Comparison of ENCODE assay signal across 8 cellular contexts in genomic region chr17:7004398-7005253, GRCh38. TPM values are rescaled to one million over a fixed set of nuclear protein-coding genes. Genes with fewer than 3 reads are reported as not detected.
DNase-seq lines count a peak whose midpoint lies in the region; ATAC-seq and TF ChIP-seq lines count a peak whose summit lies in the region.

No MANE protein-coding gene starts in this region.

- H3K9me3 ChIP-seq in right cardiac atrium (ENCODE audit: control insufficient read depth, low read length), result no peaks in the 10 kb centered on the region
- no peaks in the 10 kb centered on the region for H3K9me3 ChIP-seq in spleen

- no peak overlapping the region for H3K4me3 ChIP-seq in right cardiac atrium (ENCODE audit: low read length)
- no peak overlapping the region for H3K4me3 ChIP-seq in spleen

- TF ChIP-seq CTCF in spleen (IDR thresholded peaks at IDR 0.05 in 8 of 11, conservative IDR thresholded peaks at IDR 0.05 in 3 of 11), result peak; percentile 50 to 82 (median 75)

- H3K4me1 Mint-ChIP-seq in activated CD8-positive, alpha-beta memory T cell treated with anti-CD3 and anti-CD28 coated beads, Interleukin-2, amount 10 ng/mL, durations not matched to agents 7 days and 5 days, result peaks cover 20% of the 10 kb centered on the region
- H3K4me1 Mint-ChIP-seq in activated naive CD8-positive, alpha-beta T cell treated with anti-CD3 and anti-CD28 coated beads, Interleukin-2, amount 50 U/mL, for 24 hours, result peaks cover 12% of the 10 kb centered on the region

- H3K27me3 ChIP-seq in right cardiac atrium (ENCODE audit: control insufficient read depth, insufficient read depth) (no peaks in the 10 kb centered on the region), spleen (replicated peaks in 1 of 7) (no peaks in the 10 kb centered on the region)

- H3K4me1 ChIP-seq in right cardiac atrium (ENCODE audit: control insufficient read depth, insufficient read depth, low read length), result no peaks in the 10 kb centered on the region
- peaks cover 1 to 46% (median 27%) of the 10 kb centered on the region in 6 donors for H3K4me1 ChIP-seq in spleen

- CTCF ChIA-PET in activated CD8-positive, alpha-beta memory T cell treated with anti-CD3 and anti-CD28 coated beads, Interleukin-2, amount 10 ng/mL, durations not matched to agents 7 days and 5 days (lab: Charles Lee), result interaction anchor here (0.6 to 8.2 kb wide), 33 partner anchors 9 to 365 kb away, joined by 3 to 136 read pairs (median 4); partner anchors contain the start of genes BCL6B, RNASEK, SLC16A13 and XAF1

- intact Hi-C loops in right cardiac atrium (cut with DNase I) (loop anchor here (5.0 to 10.0 kb wide), 2 partner anchors 92 to 340 kb away; no protein-coding TSS in a partner anchor), spleen (cut with DNase I; ENCODE audit: low total_unique reads) (loop anchor here (2.0 to 10.0 kb wide), 2 partner anchors 94 to 340 kb away; no protein-coding TSS in a partner anchor)

- H3K27me3 Mint-ChIP-seq in activated CD8-positive, alpha-beta memory T cell treated with anti-CD3 and anti-CD28 coated beads, Interleukin-2, amount 10 ng/mL, durations not matched to agents 7 days and 5 days, result no peaks in the 10 kb centered on the region
- H3K27me3 Mint-ChIP-seq in activated naive CD8-positive, alpha-beta T cell treated with anti-CD3 and anti-CD28 coated beads, Interleukin-2, amount 50 U/mL, for 24 hours, result no peaks in the 10 kb centered on the region

- WGBS in right cardiac atrium, result 93% methylated on average over 2 of the region's 2 CpGs
- 80 to 91% (median 84%) methylated on average over 2 of the region's 2 CpGs for WGBS in spleen, 5 donors

- peak overlapping the region; percentile 40 for H3K27ac Mint-ChIP-seq in activated CD8-positive, alpha-beta memory T cell treated with anti-CD3 and anti-CD28 coated beads, Interleukin-2, amount 10 ng/mL, durations not matched to agents 7 days and 5 days
- H3K27ac Mint-ChIP-seq in activated naive CD8-positive, alpha-beta T cell treated with anti-CD3 and anti-CD28 coated beads, Interleukin-2, amount 50 U/mL, for 24 hours, result no peak overlapping the region

- H3K4me3 Mint-ChIP-seq in activated CD8-positive, alpha-beta memory T cell treated with anti-CD3 and anti-CD28 coated beads, Interleukin-2, amount 10 ng/mL, durations not matched to agents 7 days and 5 days, result no peak overlapping the region
- H3K4me3 Mint-ChIP-seq in activated naive CD8-positive, alpha-beta T cell treated with anti-CD3 and anti-CD28 coated beads, Interleukin-2, amount 50 U/mL, for 24 hours, result no peak overlapping the region

- H3K36me3 ChIP-seq in spleen, result peaks cover 0 to 83% (median 44%) of the 10 kb centered on the region in 6 donors

- peaks cover 18% of the 10 kb centered on the region for H3K36me3 Mint-ChIP-seq in activated CD8-positive, alpha-beta memory T cell treated with anti-CD3 and anti-CD28 coated beads, Interleukin-2, amount 10 ng/mL, durations not matched to agents 7 days and 5 days
- peaks cover 15% of the 10 kb centered on the region for H3K36me3 Mint-ChIP-seq in activated naive CD8-positive, alpha-beta T cell treated with anti-CD3 and anti-CD28 coated beads, Interleukin-2, amount 50 U/mL, for 24 hours (ENCODE audit: low read depth)

- ATAC-seq in activated CD8-positive, alpha-beta memory T cell treated with anti-CD3 and anti-CD28 coated beads, Interleukin-2, amount 10 ng/mL, durations not matched to agents 7 days and 5 days, result peak; percentile 95
- peak; percentile 95 for ATAC-seq in activated naive CD8-positive, alpha-beta T cell treated with anti-CD3 and anti-CD28 coated beads, Interleukin-2, amount 50 U/mL, for 24 hours
- ATAC-seq in right cardiac atrium (peak; percentile 61 to 70), GM21576 (IDR thresholded peaks at IDR 0.05; ENCODE audit: unreplicated experiment) (no peak)

- no peak overlapping the region for H3K27ac ChIP-seq in right cardiac atrium (ENCODE audit: low read length)
- H3K27ac ChIP-seq in spleen, result peak overlapping the region in 1 of 8 donors; percentile 28

- DNase-seq in activated CD8-positive, alpha-beta memory T cell treated with anti-CD3 and anti-CD28 coated beads, Interleukin-2, amount 10 ng/mL, durations not matched to agents 7 days and 5 days, result no peak
- DNase-seq in activated CD8-positive, alpha-beta memory T cell treated with anti-CD3 and anti-CD28 coated beads, Interleukin-2, amount 50 U/mL, for 4 hours, result no peak
- DNase-seq in HuH-7 (ENCODE audit: low spot score) (peak; percentile 62), NCI-H82 (lab: John Stamatoyannopoulos, UW) (peak; percentile 92), right cardiac atrium (peak in 1 of 3 donors; percentile 62), spleen (peak; percentile 80)
- DNase-seq in activated naive CD8-positive, alpha-beta T cell treated with anti-CD3 and anti-CD28 coated beads, Interleukin-2, amount 50 U/mL, for 24 hours, result no peak

- H3K9me3 Mint-ChIP-seq in activated CD8-positive, alpha-beta memory T cell treated with anti-CD3 and anti-CD28 coated beads, Interleukin-2, amount 10 ng/mL, durations not matched to agents 7 days and 5 days (ENCODE audit: low read depth), result no peaks in the 10 kb centered on the region
- H3K9me3 Mint-ChIP-seq in activated naive CD8-positive, alpha-beta T cell treated with anti-CD3 and anti-CD28 coated beads, Interleukin-2, amount 50 U/mL, for 24 hours, result no peaks in the 10 kb centered on the region

- no peak for TF ChIP-seq POLR2A in spleen (IDR thresholded peaks at IDR 0.05)

RNA-seq across cellular contexts. Expression of gene RNASEK, which starts 7.8 kb away (rescaled TPM):
- total RNA-seq in activated CD8-positive, alpha-beta memory T cell treated with anti-CD3 and anti-CD28 coated beads, Interleukin-2, amount 10 ng/mL, durations not matched to agents 7 days and 5 days, result 100 to 1,000 TPM; 121 to 205 TPM
- 100 to 1,000 TPM; 188 to 219 (median 193) TPM for total RNA-seq in right cardiac atrium
- 357 TPM for polyA plus RNA-seq in right cardiac atrium
- 100 to 1,000 TPM; 224 to 335 (median 271) TPM for total RNA-seq in spleen
- polyA plus RNA-seq in spleen, result 100 to 1,000 TPM; 369 to 504 (median 411) TPM

RNA-seq across cellular contexts. Expression of gene ALOX12, which starts 8.8 kb away (rescaled TPM):
- not detected for total RNA-seq in activated CD8-positive, alpha-beta memory T cell treated with anti-CD3 and anti-CD28 coated beads, Interleukin-2, amount 10 ng/mL, durations not matched to agents 7 days and 5 days
- total RNA-seq in right cardiac atrium, result under 1 TPM in 1 of 4 donors, not detected in 3; 0.18 TPM
- 0.09 TPM for polyA plus RNA-seq in right cardiac atrium
- 1 to 10 TPM in 6 of 7 donors, under 1 TPM in 1; 0.79 to 2.5 (median 1.4) TPM for total RNA-seq in spleen
- under 1 TPM; 0.15 to 0.35 (median 0.30) TPM for polyA plus RNA-seq in spleen

RNA-seq across cellular contexts. Expression of gene BCL6B, which starts 18.2 kb away (rescaled TPM):
- 1 to 10 TPM in 1 of 2 experiments, under 1 TPM in 1; 0.85 to 6.7 TPM for total RNA-seq in activated CD8-positive, alpha-beta memory T cell treated with anti-CD3 and anti-CD28 coated beads, Interleukin-2, amount 10 ng/mL, durations not matched to agents 7 days and 5 days
- 10 to 100 TPM in 2 of 4 donors, 1 to 10 TPM in 2; 6.7 to 16.8 (median 10.1) TPM for total RNA-seq in right cardiac atrium
- 6.9 TPM for polyA plus RNA-seq in right cardiac atrium
- 10 to 100 TPM; 12.9 to 92.5 (median 23.2) TPM for total RNA-seq in spleen
- 10 to 100 TPM in 1 of 3 donors, 1 to 10 TPM in 2; 4.2 to 16.6 (median 6.9) TPM for polyA plus RNA-seq in spleen

RNA-seq across cellular contexts. Expression of gene SLC16A13, which starts 31.2 kb away (rescaled TPM):
- 10 to 100 TPM; 19.0 to 34.1 TPM for total RNA-seq in activated CD8-positive, alpha-beta memory T cell treated with anti-CD3 and anti-CD28 coated beads, Interleukin-2, amount 10 ng/mL, durations not matched to agents 7 days and 5 days
- total RNA-seq in right cardiac atrium (1 to 10 TPM in 2 of 4 donors, under 1 TPM in 2; 0.91 to 1.1 (median 0.98) TPM), spleen (10 to 100 TPM in 2 of 7 donors, 1 to 10 TPM in 5; 4.0 to 15.3 (median 7.6) TPM)
- polyA plus RNA-seq in right cardiac atrium (1.2 TPM), spleen (1 to 10 TPM; 1.7 to 5.4 (median 1.8) TPM)

RNA-seq across cellular contexts. Expression of gene SLC16A11, which starts 39.3 kb away (rescaled TPM):
- total RNA-seq in activated CD8-positive, alpha-beta memory T cell treated with anti-CD3 and anti-CD28 coated beads, Interleukin-2, amount 10 ng/mL, durations not matched to agents 7 days and 5 days, result 1 to 10 TPM; 1.2 to 1.3 TPM
- total RNA-seq in right cardiac atrium (1 to 10 TPM; 3.3 to 5.3 (median 3.7) TPM), spleen (1 to 10 TPM in 5 of 7 donors, under 1 TPM in 1, not detected in 1; 0.51 to 3.6 (median 2.9) TPM)
- polyA plus RNA-seq in right cardiac atrium (11.3 TPM), spleen (1 to 10 TPM; 1.9 to 3.9 (median 2.1) TPM)

Comparison
In these comparisons a context has a peak if more than half of its experiments do, and no peak if none do; other contexts are left out.
1. DNase-seq: peak in HuH-7 (single experiment), NCI-H82 (single experiment) and spleen (single experiment); none in activated CD8-positive, alpha-beta memory T cell treated with anti-CD3 and anti-CD28 coated beads, Interleukin-2, amount 10 ng/mL, durations not matched to agents 7 days and 5 days (single experiment), activated CD8-positive, alpha-beta memory T cell treated with anti-CD3 and anti-CD28 coated beads, Interleukin-2, amount 50 U/mL, for 4 hours (single experiment) and activated naive CD8-positive, alpha-beta T cell treated with anti-CD3 and anti-CD28 coated beads, Interleukin-2, amount 50 U/mL, for 24 hours (single experiment).